9 cellular contexts compared by ENCODE assay signal in genomic region chr5:76473676-76474075, GRCh38.
DNase-seq lines count a peak whose midpoint lies in the region; ATAC-seq and TF ChIP-seq lines count a peak whose summit lies in the region.
"Had no signal": no experiment of that assay in that cellular context is flagged by ENCODE, and none has a peak within 500 bp of the region (broad histone marks: within the 10 kb centered on the region; RNA-seq: fewer than 3 reads in every experiment).

No MANE protein-coding gene starts in this region.

- TF ChIP-seq POLR2A in testis (IDR thresholded peaks at IDR 0.05), result no peak

- H3K4me1 ChIP-seq in BLaER1 treated with 17β-estradiol and CSF1 and Interleukin-3, amounts not matched to agents 10 nM and 100 nM, result peaks cover 19 to 79% (median 33%) of the 10 kb centered on the region in 10 experiments
- H3K4me1 ChIP-seq in testis, result no peaks in the 10 kb centered on the region

- H3K27ac ChIP-seq in BLaER1 treated with 17β-estradiol and CSF1 and Interleukin-3, amounts not matched to agents 10 nM and 100 nM, result peak overlapping the region in 6 of 11 experiments; percentile 12 to 56 (median 24); a peak in 6 of 22 replicates
- no peak overlapping the region for H3K27ac ChIP-seq in testis

- H4K20me1 ChIP-seq in BLaER1 treated with 17β-estradiol and CSF1 and Interleukin-3, amounts not matched to agents 10 nM and 100 nM, result peaks cover 0 to 100% (median 73%) of the 10 kb centered on the region in 11 experiments; a peak in 19 of 22 replicates

- WGBS in testis, 2 donors, result 71 to 83% methylated on average over 3 of the region's 3 CpGs

- peak overlapping the region; percentile 41 to 74 (median 67) for H3K4me2 ChIP-seq in BLaER1 treated with 17β-estradiol and CSF1 and Interleukin-3, amounts not matched to agents 10 nM and 100 nM

- H3K27me3 ChIP-seq in BLaER1 treated with 17β-estradiol and CSF1 and Interleukin-3, amounts not matched to agents 10 nM and 100 nM, result no peaks in the 10 kb centered on the region
- no peaks in the 10 kb centered on the region for H3K27me3 ChIP-seq in testis

- intact Hi-C loops in testis (cut with DNase I; ENCODE audit: low total_unique reads), result no loop called here

- TF ChIP-seq CTCF in testis (IDR thresholded peaks at IDR 0.05), result no peak

- DNase-seq in SW480 (ENCODE audit: low spot score) (peak; percentile 18), testis (no peak), AML-193 (lab: John Stamatoyannopoulos, UW) (no peak), NCI-H82 treated with DMSO at 0.1 percent for 48 hours (lab: John Stamatoyannopoulos, UW; ENCODE audit: unreplicated experiment) (no peak)
- DNase-seq in activated T-helper 1 cell treated with anti-CD3 and anti-CD28 coated beads, Interleukin-2, amount 50 U/mL, for 16 hours (ENCODE audit: low read depth in 1 of 2, low spot score in 1 of 2), result peak; percentile 30 to 44
- DNase-seq in stimulated activated CD4-positive, alpha-beta T cell treated with anti-CD3 and anti-CD28 coated beads, Interleukin-1b, Interleukin-23, amount 100 ng/mL, for 24 hours (ENCODE audit: low read depth in 4 of 4, low spot score in 1 of 4), result peak in 3 of 4 experiments; percentile 21 to 54 (median 46)
- DNase-seq: NCI-H1105 had no signal

- H3K9me3 ChIP-seq in BLaER1 treated with 17β-estradiol and CSF1 and Interleukin-3, amounts not matched to agents 10 nM and 100 nM (replicated peaks in 1 of 11), result peaks cover 0 to 8% (median 0%) of the 10 kb centered on the region in 11 experiments; a peak in 3 of 22 replicates
- H3K9me3 ChIP-seq in testis, result no peaks in the 10 kb centered on the region

- H3K4me3 ChIP-seq in BLaER1 treated with 17β-estradiol and CSF1 and Interleukin-3, amounts not matched to agents 10 nM and 100 nM, result no peak overlapping the region
- H3K4me3 ChIP-seq in testis, result no peak overlapping the region

- no peak for ATAC-seq in HG02763 (IDR thresholded peaks at IDR 0.05; ENCODE audit: unreplicated experiment)

- H3K9ac ChIP-seq in BLaER1 treated with 17β-estradiol and CSF1 and Interleukin-3, amounts not matched to agents 10 nM and 100 nM, result no peak overlapping the region

- H3K36me3 ChIP-seq in BLaER1 treated with 17β-estradiol and CSF1 and Interleukin-3, amounts not matched to agents 10 nM and 100 nM, result peaks cover 22 to 80% (median 54%) of the 10 kb centered on the region in 11 experiments; a peak in 20 of 22 replicates
- H3K36me3 ChIP-seq in testis (ENCODE audit: low read depth, missing control alignments), result no peaks in the 10 kb centered on the region

Comparison
In these comparisons a context has a peak if more than half of its experiments do, and no peak if none do; other contexts are left out.
1. H3K27ac ChIP-seq: peak in BLaER1 treated with 17β-estradiol and CSF1 and Interleukin-3, amounts not matched to agents 10 nM and 100 nM (6 of 11); none in testis (0 of 2).
2. DNase-seq: peak in SW480 (single experiment), activated T-helper 1 cell treated with anti-CD3 and anti-CD28 coated beads, Interleukin-2, amount 50 U/mL, for 16 hours (2 of 2) and stimulated activated CD4-positive, alpha-beta T cell treated with anti-CD3 and anti-CD28 coated beads, Interleukin-1b, Interleukin-23, amount 100 ng/mL, for 24 hours (3 of 4); none in testis (single experiment), AML-193 (0 of 2) and NCI-H82 treated with DMSO at 0.1 percent for 48 hours (single experiment).